In the genomic region with DNA sequence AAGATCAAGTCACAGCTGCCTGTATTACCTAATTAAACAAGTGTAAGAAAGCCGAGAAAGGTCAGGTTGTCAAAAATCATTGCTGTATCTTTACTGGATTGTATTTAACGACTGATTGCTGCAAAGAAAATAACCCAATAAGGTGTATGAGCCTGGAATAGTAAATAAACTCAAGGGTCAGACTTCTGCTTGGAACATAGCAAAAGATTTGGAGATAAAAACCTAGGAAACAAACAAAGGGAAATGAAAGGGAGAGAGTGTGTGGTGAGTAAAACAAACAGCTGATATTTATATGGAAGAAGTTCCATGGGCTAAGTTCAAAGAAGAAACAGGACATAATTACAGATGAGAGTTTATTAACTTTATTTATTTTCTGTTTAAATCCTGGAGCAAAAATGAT, we compare ENCODE assay signal across 18 cellular contexts.
DNase-seq lines count a peak whose midpoint lies in the region; ATAC-seq and TF ChIP-seq lines count a peak whose summit lies in the region.
"Had no signal": no experiment of that assay in that cellular context is flagged by ENCODE, and none has a peak within 500 bp of the region (broad histone marks: within the 10 kb centered on the region; RNA-seq: fewer than 3 reads in every experiment).

No MANE protein-coding gene starts in this region.

- no peak for TF ChIP-seq CTCF in VCaP (conservative IDR thresholded peaks at IDR 0.05)

- DNase-seq in NCI-H2029 (lab: John Stamatoyannopoulos, UW), result peak; percentile 3
- no peak for DNase-seq in NCI-H2029 treated with DMSO at 0.1 percent for 48 hours (lab: John Stamatoyannopoulos, UW)
- DNase-seq in DMS153 treated with DMSO at 0.1 percent for 48 hours (lab: John Stamatoyannopoulos, UW; ENCODE audit: unreplicated experiment), result peak; percentile 44
- peak; percentile 48 for DNase-seq in NCI-H2196 (lab: John Stamatoyannopoulos, UW; ENCODE audit: unreplicated experiment)
- no peak for DNase-seq in NCI-H526 (lab: John Stamatoyannopoulos, UW)
- DNase-seq: MM.1S, NCI-H1417 treated with DMSO at 0.1 percent for 48 hours, NCI-H1694 treated with DMSO at 0.1 percent for 48 hours, NCI-H2107, NCI-H226, NCI-H526 treated with DMSO at 0.1 percent for 48 hours, SJCRH30, T-helper 1 cell had no signal

- H3K27ac ChIP-seq in VCaP, result peak overlapping the region; percentile 69
- H3K27ac ChIP-seq: KMS-11, SJCRH30 had no signal

- no peak for ATAC-seq in HG03565 (IDR thresholded peaks at IDR 0.05; ENCODE audit: unreplicated experiment)
- ATAC-seq: HCT116, Right ventricle myocardium inferior had no signal

Comparison
In these comparisons a context has a peak if more than half of its experiments do, and no peak if none do; other contexts are left out.
1. DNase-seq: peak in NCI-H2029 (single experiment), DMS153 treated with DMSO at 0.1 percent for 48 hours (single experiment) and NCI-H2196 (single experiment); none in NCI-H2029 treated with DMSO at 0.1 percent for 48 hours (single experiment) and NCI-H526 (0 of 2).